ENCODE assay signal across 19 cellular contexts in genomic region chr3:197353001-197353866, GRCh38. TPM values are rescaled to one million over a fixed set of nuclear protein-coding genes. Genes with fewer than 3 reads are reported as not detected.
DNase-seq lines count a peak whose midpoint lies in the region; ATAC-seq and TF ChIP-seq lines count a peak whose summit lies in the region.
"Had no signal": no experiment of that assay in that cellular context is flagged by ENCODE, and none has a peak within 500 bp of the region (broad histone marks: within the 10 kb centered on the region; RNA-seq: fewer than 3 reads in every experiment).

No MANE protein-coding gene starts in this region.

- H3K4me3 ChIP-seq in mesenchymal stem cell (ENCODE audit: insufficient read depth in 1 of 2, low read depth in 1 of 2, low read length in 2 of 2), result no peak overlapping the region
- H3K4me3 ChIP-seq in thoracic aorta, result no peak overlapping the region

- H3K4me1 ChIP-seq in mesenchymal stem cell (ENCODE audit: control insufficient read depth, insufficient read depth, low read depth, low read length) (peaks cover 29% of the 10 kb centered on the region), thoracic aorta (ENCODE audit: control insufficient read depth in 1 of 2, low read depth in 2 of 2) (peaks cover 7 to 46% of the 10 kb centered on the region in 2 donors)

- H3K27ac Mint-ChIP-seq in activated naive CD8-positive, alpha-beta T cell treated with anti-CD3 and anti-CD28 coated beads for 36 hours, result no peak overlapping the region
- no peak overlapping the region for H3K27ac Mint-ChIP-seq in activated CD4-positive, alpha-beta memory T cell treated with anti-CD3 and anti-CD28 coated beads for 36 hours
- H3K27ac Mint-ChIP-seq: activated CD8-positive, alpha-beta T cell treated with anti-CD3 and anti-CD28 coated beads, Interleukin-2, amount 10 ng/mL, durations not matched to agents 7 days and 5 days; activated T-helper 1 cell treated with anti-CD3 and anti-CD28 coated beads, Interleukin-12 subunit alpha, Interleukin-12 subunit beta, Interleukin-2, Interleukin-4 antibody, amounts not matched to agents 30 ng/mL and 10 ng/mL and 1 ng/mL, durations not matched to agents 14 hours and 24 hours and 36 hours; natural killer cell had no signal

- H2AFZ ChIP-seq in mesenchymal stem cell (ENCODE audit: low read depth, low read length), result no peak overlapping the region

- H3K14ac ChIP-seq in mesenchymal stem cell (ENCODE audit: low read length in 2 of 2), result no peak overlapping the region

- no peak for ATAC-seq in thoracic aorta (ENCODE audit: insufficient number of reproducible peaks, low FRiP score, low read depth)
- ATAC-seq: activated CD8-positive, alpha-beta T cell treated with anti-CD3 and anti-CD28 coated beads, Interleukin-2, amount 10 ng/mL, durations not matched to agents 7 days and 5 days; natural killer cell had no signal

- peak overlapping the region in 1 of 2 experiments; percentile 32 for H3K18ac ChIP-seq in mesenchymal stem cell (ENCODE audit: low read depth in 1 of 2, low read length in 2 of 2)

- H3K9ac ChIP-seq in mesenchymal stem cell (ENCODE audit: low read length), result no peak overlapping the region

- H3K4me2 ChIP-seq in mesenchymal stem cell (ENCODE audit: low read length, poor library complexity, severe bottlenecking), result no peak overlapping the region

- H3K36me3 ChIP-seq in mesenchymal stem cell (ENCODE audit: control insufficient read depth in 1 of 2, insufficient read depth in 2 of 2, low read depth in 1 of 2, low read length in 2 of 2) (no peaks in the 10 kb centered on the region), thoracic aorta (no peaks in the 10 kb centered on the region)

- no peak overlapping the region for H4K8ac ChIP-seq in mesenchymal stem cell (ENCODE audit: low read length)

- H3K27me3 ChIP-seq in mesenchymal stem cell (ENCODE audit: control insufficient read depth in 1 of 2, insufficient read depth in 1 of 2, low read length in 2 of 2) (peaks cover 0 to 15% of the 10 kb centered on the region in 2 experiments), thoracic aorta (replicated peaks; ENCODE audit: insufficient read depth) (no peaks in the 10 kb centered on the region)

- no peaks in the 10 kb centered on the region for H3K36me3 Mint-ChIP-seq in activated naive CD8-positive, alpha-beta T cell treated with anti-CD3 and anti-CD28 coated beads for 36 hours
- no peaks in the 10 kb centered on the region for H3K36me3 Mint-ChIP-seq in activated CD4-positive, alpha-beta memory T cell treated with anti-CD3 and anti-CD28 coated beads for 36 hours
- H3K36me3 Mint-ChIP-seq: natural killer cell had no signal

- H3K23ac ChIP-seq in mesenchymal stem cell (ENCODE audit: low read length in 2 of 2), result no peak overlapping the region

- no peaks in the 10 kb centered on the region for H3K79me1 ChIP-seq in mesenchymal stem cell (replicated peaks; ENCODE audit: low read length, poor library complexity, severe bottlenecking)

- H3K27ac ChIP-seq in mesenchymal stem cell (ENCODE audit: low read length, poor library complexity, severe bottlenecking), result peak overlapping the region; percentile 96
- H3K27ac ChIP-seq in thoracic aorta, result peak overlapping the region; percentile 25 to 43
- H3K27ac ChIP-seq: 22Rv1 had no signal

- no peak overlapping the region for H2BK5ac ChIP-seq in mesenchymal stem cell (ENCODE audit: low read depth, low read length, poor library complexity, severe bottlenecking)

- no peak overlapping the region for H2BK15ac ChIP-seq in mesenchymal stem cell (ENCODE audit: low read depth, poor library complexity, severe bottlenecking)

- CTCF ChIA-PET in activated CD4-positive, alpha-beta memory T cell treated with anti-CD3 and anti-CD28 coated beads for 36 hours (lab: Charles Lee), result no interaction called here

- no peak for TF ChIP-seq CTCF in thoracic aorta (IDR thresholded peaks at IDR 0.05)

- H2AK5ac ChIP-seq in mesenchymal stem cell (ENCODE audit: low read length, severe bottlenecking), result peak overlapping the region; percentile 40

- POLR2A ChIA-PET in activated CD4-positive, alpha-beta memory T cell treated with anti-CD3 and anti-CD28 coated beads for 36 hours (lab: Charles Lee), result no interaction called here

- peaks cover 3% of the 10 kb centered on the region for H3K27me3 Mint-ChIP-seq in activated naive CD8-positive, alpha-beta T cell treated with anti-CD3 and anti-CD28 coated beads for 36 hours
- H3K27me3 Mint-ChIP-seq in activated CD4-positive, alpha-beta memory T cell treated with anti-CD3 and anti-CD28 coated beads for 36 hours, result peaks cover 14% of the 10 kb centered on the region

- WGBS in mesenchymal stem cell, result 52% methylated on average over 7 of the region's 8 CpGs

- no peaks in the 10 kb centered on the region for H3K4me1 Mint-ChIP-seq in activated naive CD8-positive, alpha-beta T cell treated with anti-CD3 and anti-CD28 coated beads for 36 hours
- no peaks in the 10 kb centered on the region for H3K4me1 Mint-ChIP-seq in activated CD4-positive, alpha-beta memory T cell treated with anti-CD3 and anti-CD28 coated beads for 36 hours (ENCODE audit: low read depth)
- H3K4me1 Mint-ChIP-seq: natural killer cell had no signal

- H2BK12ac ChIP-seq in mesenchymal stem cell (ENCODE audit: low read length in 2 of 2), result no peak overlapping the region

- H3K9me3 ChIP-seq in mesenchymal stem cell (ENCODE audit: control insufficient read depth, low read length) (no peaks in the 10 kb centered on the region), thoracic aorta (no peaks in the 10 kb centered on the region)

- H3K4ac ChIP-seq in mesenchymal stem cell (ENCODE audit: low read depth in 1 of 2, low read length in 2 of 2), result no peak overlapping the region

- H3K9me3 Mint-ChIP-seq in activated naive CD8-positive, alpha-beta T cell treated with anti-CD3 and anti-CD28 coated beads for 36 hours, result no peaks in the 10 kb centered on the region
- no peaks in the 10 kb centered on the region for H3K9me3 Mint-ChIP-seq in activated CD4-positive, alpha-beta memory T cell treated with anti-CD3 and anti-CD28 coated beads for 36 hours
- H3K9me3 Mint-ChIP-seq: activated T-helper 1 cell treated with anti-CD3 and anti-CD28 coated beads, Interleukin-12 subunit alpha, Interleukin-12 subunit beta, Interleukin-2, Interleukin-4 antibody, amounts not matched to agents 30 ng/mL and 10 ng/mL and 1 ng/mL, durations not matched to agents 14 hours and 24 hours and 36 hours; natural killer cell had no signal

- intact Hi-C loops in activated CD4-positive, alpha-beta memory T cell treated with anti-CD3 and anti-CD28 coated beads for 36 hours (cut with micrococcal nuclease), result no loop called here

- no peak overlapping the region for H3K4me3 Mint-ChIP-seq in activated naive CD8-positive, alpha-beta T cell treated with anti-CD3 and anti-CD28 coated beads for 36 hours
- no peak overlapping the region for H3K4me3 Mint-ChIP-seq in activated CD4-positive, alpha-beta memory T cell treated with anti-CD3 and anti-CD28 coated beads for 36 hours
- H3K4me3 Mint-ChIP-seq: activated CD8-positive, alpha-beta T cell treated with anti-CD3 and anti-CD28 coated beads, Interleukin-2, amount 10 ng/mL, durations not matched to agents 7 days and 5 days; activated T-helper 1 cell treated with anti-CD3 and anti-CD28 coated beads, Interleukin-12 subunit alpha, Interleukin-12 subunit beta, Interleukin-2, Interleukin-4 antibody, amounts not matched to agents 30 ng/mL and 10 ng/mL and 1 ng/mL, durations not matched to agents 14 hours and 24 hours and 36 hours; natural killer cell had no signal

- DNase-seq in NCI-H2107 treated with DMSO at 0.1 percent for 48 hours (lab: John Stamatoyannopoulos, UW; ENCODE audit: unreplicated experiment) (peak; percentile 79), NCI-H2107 (lab: John Stamatoyannopoulos, UW) (no peak), RPMI7951 (ENCODE audit: low read depth) (peak; percentile 25), mesenchymal stem cell (no peak), thoracic aorta (ENCODE audit: low spot score) (no peak), OCI-M2 (lab: John Stamatoyannopoulos, UW; ENCODE audit: unreplicated experiment) (no peak)
- no peak for DNase-seq in activated naive CD8-positive, alpha-beta T cell treated with anti-CD3 and anti-CD28 coated beads for 36 hours
- DNase-seq in activated CD4-positive, alpha-beta memory T cell treated with anti-CD3 and anti-CD28 coated beads for 36 hours, result no peak
- DNase-seq: activated CD8-positive, alpha-beta T cell treated with anti-CD3 and anti-CD28 coated beads, Interleukin-2, amount 10 ng/mL, durations not matched to agents 7 days and 5 days; DMS153; erythroblast; H7; natural killer cell; NCI-H1105; NCI-H2171 treated with DMSO at 0.1 percent for 48 hours; stimulated activated CD4-positive, alpha-beta T cell treated with anti-CD3 and anti-CD28 coated beads, Interleukin-2, amount 100 ng/mL, for 24 hours; T-helper 1 cell had no signal

- H4K91ac ChIP-seq in mesenchymal stem cell (ENCODE audit: low read length), result no peak overlapping the region

- no peak overlapping the region for H2BK120ac ChIP-seq in mesenchymal stem cell (ENCODE audit: low read depth, low read length)

RNA-seq across cellular contexts. Expression of gene DLG1, which starts 54.8 kb away (rescaled TPM):
- total RNA-seq in RPMI7951 (2014; rRNA removed; shearing (Covaris generic)), result 97.2 and 104 TPM in 2 replicates
- 41.4 TPM for polyA plus RNA-seq in mesenchymal stem cell (2013, experiment 1 of 2)
- polyA plus RNA-seq in mesenchymal stem cell (2013, experiment 2 of 2), result 40.1 TPM
- total RNA-seq in thoracic aorta, result 10 to 100 TPM; 46.4 to 67.8 TPM
- total RNA-seq in activated naive CD8-positive, alpha-beta T cell treated with anti-CD3 and anti-CD28 coated beads for 36 hours, result 10 to 100 TPM; 47.9 to 49.1 TPM
- 10 to 100 TPM; 52.6 to 53.3 TPM for total RNA-seq in activated CD4-positive, alpha-beta memory T cell treated with anti-CD3 and anti-CD28 coated beads for 36 hours

Comparison
In these comparisons a context has a peak if more than half of its experiments do, and no peak if none do; other contexts are left out.
1. DNase-seq: peak in NCI-H2107 treated with DMSO at 0.1 percent for 48 hours (single experiment) and RPMI7951 (single experiment); none in NCI-H2107 (single experiment), mesenchymal stem cell (single experiment), thoracic aorta (single experiment), activated naive CD8-positive, alpha-beta T cell treated with anti-CD3 and anti-CD28 coated beads for 36 hours (single experiment), OCI-M2 (single experiment) and activated CD4-positive, alpha-beta memory T cell treated with anti-CD3 and anti-CD28 coated beads for 36 hours (single experiment).